Comparison of ENCODE assay signal across 22 cellular contexts in genomic region chr5:45399041-45399440, GRCh38.
A peak's percentile ranks its signal among the peaks of the same experiment; 100 is the strongest.
DNase-seq lines count a peak whose midpoint lies in the region; ATAC-seq, FAIRE-seq and TF ChIP-seq lines count a peak whose summit lies in the region.
"Had no signal": no experiment of that assay in that cellular context is flagged by ENCODE, and none has a peak within 500 bp of the region (broad histone marks: within the 10 kb centered on the region; RNA-seq: fewer than 3 reads in every experiment).

No MANE protein-coding gene starts in this region.

- TF ChIP-seq CTCF in heart left ventricle (IDR thresholded peaks at IDR 0.05), result no peak
- no peak for TF ChIP-seq CTCF in fibroblast of mammary gland (conservative IDR thresholded peaks at IDR 0.05; ENCODE audit: control insufficient read depth, insufficient read depth, low read depth, low read length)

- H3K9me3 ChIP-seq in heart left ventricle (no peaks in the 10 kb centered on the region), small intestine (ENCODE audit: control insufficient read depth, low read depth) (no peaks in the 10 kb centered on the region)
- H3K9me3 ChIP-seq: A549, ascending aorta had no signal

- FAIRE-seq in small intestine (lab: Jason Lieb, UNC), result no peak
- FAIRE-seq: A549 had no signal

- H3K27me3 ChIP-seq in heart left ventricle (no peaks in the 10 kb centered on the region), small intestine (ENCODE audit: control insufficient read depth in 2 of 2, insufficient read depth in 2 of 2, low read length in 2 of 2) (no peaks in the 10 kb centered on the region)
- H3K27me3 ChIP-seq: ascending aorta had no signal

- H3K36me3 ChIP-seq in heart left ventricle (no peaks in the 10 kb centered on the region), small intestine (ENCODE audit: control insufficient read depth in 2 of 2, insufficient read depth in 2 of 2, low read length in 2 of 2) (no peaks in the 10 kb centered on the region)
- H3K36me3 ChIP-seq: ascending aorta had no signal

- no peak overlapping the region for H3K4me3 ChIP-seq in heart left ventricle
- no peak overlapping the region for H3K4me3 ChIP-seq in fibroblast of mammary gland (ENCODE audit: control insufficient read depth, low read depth, low read length)
- no peak overlapping the region for H3K4me3 ChIP-seq in small intestine (ENCODE audit: low read depth in 1 of 2, low read length in 2 of 2)
- H3K4me3 ChIP-seq: A549, ascending aorta, skin epidermis had no signal

- no peak for TF ChIP-seq POLR2A in heart left ventricle (IDR thresholded peaks at IDR 0.05)

- H3K27ac ChIP-seq in heart left ventricle, result no peak overlapping the region
- no peak overlapping the region for H3K27ac ChIP-seq in small intestine (ENCODE audit: low read depth in 1 of 2, low read length in 1 of 2)
- H3K27ac ChIP-seq: A549, ascending aorta, skin epidermis had no signal

- ATAC-seq in Right ventricle myocardium superior (ENCODE audit: poor library complexity), result no peak
- ATAC-seq in heart left ventricle, result no peak
- ATAC-seq: A549; activated T-helper 17 cell treated with anti-CD3 and anti-CD28 coated beads, Interleukin-2, amount 50 U/mL, for 72 hours; left colon had no signal

- WGBS in heart left ventricle, 4 donors, result 17 to 36% (median 29%) methylated on average over 1 of the region's 1 CpG
- 26 to 63% (median 50%) methylated on average over 1 of the region's 1 CpG for WGBS in small intestine, 3 donors

- intact Hi-C loops in Right ventricle myocardium superior (cut with DNase I) (no loop called here), heart left ventricle (cut with DNase I) (no loop called here)

- DNase-seq in Right ventricle myocardium superior (peak; percentile 12), heart left ventricle (no peak), NCI-H748 (lab: John Stamatoyannopoulos, UW; ENCODE audit: unreplicated experiment) (peak; percentile 76), fibroblast of mammary gland (ENCODE audit: low read depth) (peak; percentile 32), small intestine (no peak), SHP77 (lab: John Stamatoyannopoulos, UW) (no peak), AG08395 (ENCODE audit: low spot score) (no peak)
- no peak for DNase-seq in stimulated activated naive CD4-positive, alpha-beta T cell treated with Interleukin-2 at 50 U/mL for 16 hours (lab: John Stamatoyannopoulos, UW)
- DNase-seq: activated CD4-positive, alpha-beta T cell treated with anti-CD3 and anti-CD28 coated beads, Interleukin-2, amount 50 U/mL, for 48 hours; activated CD8-positive, alpha-beta memory T cell treated with anti-CD3 and anti-CD28 coated beads, Interleukin-2, amount 50 U/mL, for 4 hours; DMS53; GDM1; left colon; MV-4-11; NCI-H2029; NCI-H524 treated with DMSO at 0.1 percent for 48 hours; stimulated activated CD4-positive, alpha-beta T cell treated with anti-CD3 and anti-CD28 coated beads, Interleukin-2, amount 100 ng/mL, for 24 hours; T-helper 9 cell had no signal

- H3K4me1 ChIP-seq in heart left ventricle (no peaks in the 10 kb centered on the region), small intestine (ENCODE audit: control insufficient read depth in 2 of 2, insufficient read depth in 1 of 2, low read depth in 1 of 2, low read length in 1 of 2) (no peaks in the 10 kb centered on the region)
- H3K4me1 ChIP-seq: A549, ascending aorta had no signal

Comparison
In these comparisons a context has a peak if more than half of its experiments do, and no peak if none do; other contexts are left out.
1. DNase-seq: peak in Right ventricle myocardium superior (single experiment), NCI-H748 (single experiment) and fibroblast of mammary gland (single experiment); none in heart left ventricle (0 of 5), small intestine (single experiment), SHP77 (0 of 2), stimulated activated naive CD4-positive, alpha-beta T cell treated with Interleukin-2 at 50 U/mL for 16 hours (single experiment) and AG08395 (single experiment).